ENCODE assay signal across 1 cellular context in the genomic region with DNA sequence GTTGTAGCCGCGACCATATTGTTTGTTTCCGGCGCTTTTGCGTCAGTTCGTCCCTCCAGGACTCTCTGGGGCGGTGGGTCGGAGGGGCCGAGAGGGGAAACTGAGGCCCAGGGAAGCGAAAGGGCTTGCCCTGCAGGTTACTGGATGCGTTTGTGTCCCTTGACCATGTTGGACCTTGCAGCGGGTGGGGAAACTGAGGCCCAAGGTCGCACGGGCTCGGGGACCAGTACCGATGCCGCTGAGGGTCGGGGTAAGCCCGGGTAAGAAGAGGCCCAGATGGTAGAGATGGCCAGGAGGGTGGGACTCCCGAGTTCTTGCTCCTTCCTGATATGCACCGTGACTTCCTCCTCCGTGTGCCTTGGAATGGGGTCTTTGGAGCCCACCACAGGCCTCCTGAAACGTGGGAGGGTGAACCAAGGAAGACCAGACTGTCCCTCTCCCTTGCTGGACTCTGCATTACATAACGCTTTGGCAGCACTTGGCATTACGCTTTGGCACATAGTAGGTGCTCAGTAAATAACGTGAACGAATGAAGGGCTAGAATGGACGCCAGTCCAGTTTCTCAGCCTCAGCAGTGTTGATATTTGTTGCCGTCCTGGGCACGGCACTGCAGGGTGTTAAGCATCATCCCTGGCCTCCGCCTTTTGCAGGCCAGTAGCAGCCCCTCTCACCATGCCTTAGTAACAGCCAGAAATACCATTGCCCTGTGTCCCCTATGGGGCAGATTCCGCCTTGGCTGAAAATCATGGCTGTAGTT.
TF ChIP-seq lines count a peak whose summit lies in the region.

No MANE protein-coding gene starts in this region.

TF ChIP-seq in liver, 16 proteins besides CTCF, POLR2A, EP300 and RAD21 (continued from another document):
- TF ChIP-seq, protein P1, sequence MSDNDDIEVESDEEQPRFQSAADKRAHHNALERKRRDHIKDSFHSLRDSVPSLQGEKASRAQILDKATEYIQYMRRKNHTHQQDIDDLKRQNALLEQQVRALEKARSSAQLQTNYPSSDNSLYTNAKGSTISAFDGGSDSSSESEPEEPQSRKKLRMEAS (IDR thresholded peaks at IDR 0.05), result no peak
